In the genomic region with DNA sequence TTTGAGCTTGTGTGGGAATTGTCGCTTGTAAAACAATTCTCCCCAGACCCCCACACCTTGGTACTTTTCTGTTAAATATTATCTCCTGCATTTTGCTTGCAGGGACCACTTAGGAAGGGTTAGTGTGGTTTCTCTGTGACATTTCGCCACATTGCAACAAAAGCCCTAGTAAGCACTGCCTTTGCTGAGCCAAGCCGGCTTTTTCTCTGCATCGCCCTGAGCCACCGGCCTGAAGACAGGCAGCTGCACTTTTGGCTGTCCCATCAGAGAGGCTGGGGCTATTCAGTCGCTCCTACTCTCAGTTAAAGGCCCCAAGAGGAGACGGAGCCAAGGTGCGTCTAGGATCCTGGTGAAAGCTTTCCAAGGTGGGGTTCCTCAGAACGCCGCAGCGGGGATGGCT, we compare ENCODE assay signal across 32 cellular contexts. TPM values are rescaled to one million over a fixed set of nuclear protein-coding genes. Genes with fewer than 3 reads are reported as not detected.
"Had no signal": no experiment of that assay in that cellular context is flagged by ENCODE, and none has a peak within 500 bp of the region (broad histone marks: within the 10 kb centered on the region; RNA-seq: fewer than 3 reads in every experiment).

No MANE protein-coding gene starts in this region.

- H3K27ac ChIP-seq: body of pancreas, coronary artery, esophagus muscularis mucosa, foreskin keratinocyte, gastrocnemius medialis had no signal

- H3K4me3 ChIP-seq: body of pancreas, coronary artery, esophagus muscularis mucosa, gastrocnemius medialis had no signal

- H3K4me3 Mint-ChIP-seq: activated CD4-positive, alpha-beta memory T cell treated with anti-CD3 and anti-CD28 coated beads, Interleukin-2, amount 10 ng/mL, durations not matched to agents 7 days and 5 days; activated CD4-positive, alpha-beta T cell treated with anti-CD3 and anti-CD28 coated beads, Interleukin-2, amount 10 ng/mL, durations not matched to agents 7 days and 5 days; activated naive CD8-positive, alpha-beta T cell; activated T-cell treated with anti-CD3 and anti-CD28 coated beads, Interleukin-2, amount 50 U/mL, for 4 hours; activated T-helper 17 cell treated with anti-CD3 and anti-CD28 coated beads, Interleukin-2, amount 50 U/mL, for 72 hours; dendritic cell treated with granulocyte-macrophage colony-stimulating factor and Interleukin-4, amounts not matched to agents 40 ng/mL and 50 ng/mL, for 4 days; effector memory CD8-positive, alpha-beta T cell; T-helper 17 cell; T-helper 2 cell treated with Interferon-gamma antibody and Interleukin-4, amounts not matched to agents 5 μg/mL and 100 μg/mL, for 36 hours had no signal

- DNase-seq: activated CD4-positive, alpha-beta memory T cell treated with anti-CD3 and anti-CD28 coated beads, Interleukin-2, amount 10 ng/mL, durations not matched to agents 7 days and 5 days; activated CD4-positive, alpha-beta T cell treated with anti-CD3 and anti-CD28 coated beads for 4 hours; activated CD4-positive, alpha-beta T cell treated with anti-CD3 and anti-CD28 coated beads, Interleukin-2, amount 10 ng/mL, durations not matched to agents 7 days and 5 days; activated CD4-positive, alpha-beta T cell treated with anti-CD3 and anti-CD28 coated beads, Interleukin-2, amount 50 U/mL, for 4 hours; activated CD4-positive, CD25-positive, alpha-beta regulatory T cell; activated CD4-positive, CD25-positive, alpha-beta regulatory T cell treated with anti-CD3 and anti-CD28 coated beads, Interleukin-2, amount 50 U/mL, for 72 hours; activated CD8-positive, alpha-beta memory T cell treated with anti-CD3 and anti-CD28 coated beads, Interleukin-2, amount 50 U/mL, for 48 hours; activated effector memory CD4-positive, alpha-beta T cell treated with Interleukin-2 at 50 U/mL for 16 hours; activated gamma-delta T cell treated with Interleukin-2 at 50 U/mL for 16 hours; activated naive CD4-positive, alpha-beta T cell treated with anti-CD3 and anti-CD28 coated beads, Interleukin-2, amount 50 U/mL, for 16 hours; activated naive CD4-positive, alpha-beta T cell treated with Interleukin-2 at 50 U/mL for 16 hours; activated T-cell treated with anti-CD3 and anti-CD28 coated beads for 4 hours; activated T-cell treated with anti-CD3 and anti-CD28 coated beads, Interleukin-2, amount 50 U/mL, for 4 hours; amniotic stem cell; aorta; body of pancreas; central memory CD4-positive, alpha-beta T cell; cerebellar nuclear complex; effector CD4-positive, alpha-beta T cell; effector memory CD8-positive, alpha-beta T cell; erythroblast; foreskin keratinocyte; gastrocnemius medialis; T-helper 1 cell; T-helper 17 cell; T1000 had no signal

- H3K4me1 Mint-ChIP-seq: activated CD4-positive, alpha-beta memory T cell treated with anti-CD3 and anti-CD28 coated beads, Interleukin-2, amount 10 ng/mL, durations not matched to agents 7 days and 5 days; activated CD4-positive, alpha-beta T cell treated with anti-CD3 and anti-CD28 coated beads, Interleukin-2, amount 10 ng/mL, durations not matched to agents 7 days and 5 days; activated T-helper 17 cell treated with anti-CD3 and anti-CD28 coated beads, Interleukin-2, amount 50 U/mL, for 72 hours; T-helper 17 cell had no signal

- H3K9me3 ChIP-seq: body of pancreas, esophagus muscularis mucosa, gastrocnemius medialis had no signal

- ATAC-seq: activated T-cell treated with anti-CD3 and anti-CD28 coated beads, Interleukin-2, amount 50 U/mL, for 4 hours; activated T-helper 17 cell treated with anti-CD3 and anti-CD28 coated beads, Interleukin-2, amount 50 U/mL, for 72 hours; body of pancreas; effector memory CD8-positive, alpha-beta T cell; foreskin keratinocyte; gastrocnemius medialis; T-helper 17 cell had no signal

- H3K36me3 ChIP-seq: esophagus muscularis mucosa, gastrocnemius medialis had no signal

- H3K27ac Mint-ChIP-seq: activated CD4-positive, alpha-beta memory T cell treated with anti-CD3 and anti-CD28 coated beads, Interleukin-2, amount 10 ng/mL, durations not matched to agents 7 days and 5 days; activated CD4-positive, alpha-beta T cell treated with anti-CD3 and anti-CD28 coated beads, Interleukin-2, amount 10 ng/mL, durations not matched to agents 7 days and 5 days; activated naive CD8-positive, alpha-beta T cell; activated T-helper 17 cell treated with anti-CD3 and anti-CD28 coated beads, Interleukin-2, amount 50 U/mL, for 72 hours; dendritic cell treated with granulocyte-macrophage colony-stimulating factor and Interleukin-4, amounts not matched to agents 40 ng/mL and 50 ng/mL, for 4 days; effector memory CD8-positive, alpha-beta T cell; T-helper 17 cell; T-helper 2 cell treated with Interferon-gamma antibody and Interleukin-4, amounts not matched to agents 5 μg/mL and 100 μg/mL, for 36 hours had no signal

- H3K36me3 Mint-ChIP-seq: activated naive CD8-positive, alpha-beta T cell had no signal

- H3K9me3 Mint-ChIP-seq: activated CD4-positive, alpha-beta memory T cell treated with anti-CD3 and anti-CD28 coated beads, Interleukin-2, amount 10 ng/mL, durations not matched to agents 7 days and 5 days; activated CD4-positive, alpha-beta T cell treated with anti-CD3 and anti-CD28 coated beads, Interleukin-2, amount 10 ng/mL, durations not matched to agents 7 days and 5 days; activated T-cell treated with anti-CD3 and anti-CD28 coated beads, Interleukin-2, amount 50 U/mL, for 4 hours; activated T-helper 17 cell treated with anti-CD3 and anti-CD28 coated beads, Interleukin-2, amount 50 U/mL, for 72 hours; dendritic cell treated with granulocyte-macrophage colony-stimulating factor and Interleukin-4, amounts not matched to agents 40 ng/mL and 50 ng/mL, for 4 days; effector memory CD8-positive, alpha-beta T cell; T-helper 2 cell treated with Interferon-gamma antibody and Interleukin-4, amounts not matched to agents 5 μg/mL and 100 μg/mL, for 36 hours had no signal

RNA-seq across cellular contexts. Expression of a gene that starts 5.7 kb away (rescaled TPM):
- total RNA-seq: activated CD4-positive, alpha-beta memory T cell treated with anti-CD3 and anti-CD28 coated beads, Interleukin-2, amount 10 ng/mL, durations not matched to agents 7 days and 5 days; activated CD4-positive, alpha-beta T cell treated with anti-CD3 and anti-CD28 coated beads, Interleukin-2, amount 10 ng/mL, durations not matched to agents 7 days and 5 days; activated T-cell treated with anti-CD3 and anti-CD28 coated beads, Interleukin-2, amount 50 U/mL, for 4 hours; activated T-helper 17 cell treated with anti-CD3 and anti-CD28 coated beads, Interleukin-2, amount 50 U/mL, for 72 hours; aorta; body of pancreas; esophagus muscularis mucosa; foreskin keratinocyte; gastrocnemius medialis; T-helper 17 cell had no signal
- polyA plus RNA-seq: aorta, foreskin keratinocyte had no signal
